ENCODE assay signal across 7 cellular contexts in genomic region chr5:71446540-71447216, GRCh38. TPM values are rescaled to one million over a fixed set of nuclear protein-coding genes. Genes with fewer than 3 reads are reported as not detected.
A peak's percentile ranks its signal among the peaks of the same experiment; 100 is the strongest.
DNase-seq lines count a peak whose midpoint lies in the region; ATAC-seq and TF ChIP-seq lines count a peak whose summit lies in the region.
"Not testable (repeated sequence)": the region's sequence is repeated elsewhere in the genome, so short reads cannot be mapped to it uniquely, and the experiment has no call there.

No MANE protein-coding gene starts in this region.

- H3K4me1 ChIP-seq in endodermal cell (ENCODE audit: control insufficient read depth, insufficient read depth, low read length) = not testable (repeated sequence)

- not testable (repeated sequence) for H3K27ac ChIP-seq in endodermal cell (ENCODE audit: low read depth, low read length)

- not testable (repeated sequence) for H3K27me3 ChIP-seq in endodermal cell (ENCODE audit: control insufficient read depth, insufficient read depth, low read length, poor library complexity, severe bottlenecking)

- not testable (repeated sequence) for H3K4me1 Mint-ChIP-seq in activated B cell treated with CpG ODN at 0.5 μM for 24 hours; natural killer cell treated with Interleukin-12 subunit alpha and Interleukin-12 subunit beta and Interleukin-15 and Interleukin-18, amount 100 ng/mL, for 72 hours (ENCODE audit: low read depth in 2 of 2)
- H3K4me1 Mint-ChIP-seq in endodermal cell = peaks cover 10% of the 10 kb centered on the region

- 40% methylated on average over 7 of the region's 13 CpGs for WGBS in endodermal cell (ENCODE audit: insufficient coverage in 1 of 2, insufficient read length in 1 of 2), 2 experiments

- POLR2A ChIA-PET in activated B cell treated with CpG ODN at 0.5 μM for 24 hours (lab: Charles Lee) = not testable (repeated sequence)

- not testable (repeated sequence) for H3K36me3 Mint-ChIP-seq in activated B cell treated with CpG ODN at 0.5 μM for 24 hours (ENCODE audit: low read depth); endodermal cell (ENCODE audit: low read depth); natural killer cell treated with Interleukin-12 subunit alpha and Interleukin-12 subunit beta and Interleukin-15 and Interleukin-18, amount 100 ng/mL, for 72 hours

- not testable (repeated sequence) for H3K9me3 ChIP-seq in endodermal cell (ENCODE audit: control insufficient read depth, low read length)

- not testable (repeated sequence) for TF ChIP-seq CTCF in activated B cell treated with CpG ODN at 0.5 μM for 24 hours (IDR thresholded peaks at IDR 0.05); endodermal cell (conservative IDR thresholded peaks at IDR 0.05)

- DNase-seq in NCI-H748 (lab: John Stamatoyannopoulos, UW; ENCODE audit: unreplicated experiment) = peak; percentile 19
- not testable (repeated sequence) for DNase-seq in activated B cell treated with CpG ODN at 0.5 μM for 24 hours; endodermal cell; natural killer cell treated with Interleukin-12 subunit alpha and Interleukin-12 subunit beta and Interleukin-15 and Interleukin-18, amount 100 ng/mL, for 72 hours (ENCODE audit: low spot score)

- H3K27me3 Mint-ChIP-seq in activated B cell treated with CpG ODN at 0.5 μM for 24 hours (peaks cover 14% of the 10 kb centered on the region), endodermal cell (ENCODE audit: insufficient read depth) (peaks cover 28% of the 10 kb centered on the region)
- peaks cover 15 to 25% of the 10 kb centered on the region in 2 donors for H3K27me3 Mint-ChIP-seq in natural killer cell treated with Interleukin-12 subunit alpha and Interleukin-12 subunit beta and Interleukin-15 and Interleukin-18, amount 100 ng/mL, for 72 hours

- H3K9ac ChIP-seq in endodermal cell (ENCODE audit: extremely low read depth, low read length, poor library complexity, severe bottlenecking) = not testable (repeated sequence)

- peak overlapping the region; percentile 63 for H3K4me3 Mint-ChIP-seq in activated B cell treated with CpG ODN at 0.5 μM for 24 hours
- peak overlapping the region; percentile 49 for H3K4me3 Mint-ChIP-seq in endodermal cell
- H3K4me3 Mint-ChIP-seq in natural killer cell treated with Interleukin-12 subunit alpha and Interleukin-12 subunit beta and Interleukin-15 and Interleukin-18, amount 100 ng/mL, for 72 hours = peak overlapping the region; percentile 23

- CTCF ChIA-PET in activated B cell treated with CpG ODN at 0.5 μM for 24 hours (lab: Charles Lee) = not testable (repeated sequence)

- H3K36me3 ChIP-seq in endodermal cell (ENCODE audit: control insufficient read depth, insufficient read depth, low read length) = not testable (repeated sequence)

- H3K27ac Mint-ChIP-seq in activated B cell treated with CpG ODN at 0.5 μM for 24 hours; endodermal cell; natural killer cell treated with Interleukin-12 subunit alpha and Interleukin-12 subunit beta and Interleukin-15 and Interleukin-18, amount 100 ng/mL, for 72 hours: not testable (repeated sequence)

- H3K4me3 ChIP-seq in endodermal cell (ENCODE audit: low read length) = peak overlapping the region; percentile 72

- ATAC-seq in GM18498 (IDR thresholded peaks at IDR 0.05; ENCODE audit: unreplicated experiment) = peak; percentile 33
- peak; percentile 22 for ATAC-seq in GM21723 (IDR thresholded peaks at IDR 0.05; ENCODE audit: unreplicated experiment)
- peak; percentile 46 for ATAC-seq in HG03175 (IDR thresholded peaks at IDR 0.05; ENCODE audit: unreplicated experiment)
- ATAC-seq in activated B cell treated with CpG ODN at 0.5 μM for 24 hours (ENCODE audit: low read depth) = peak; percentile 28
- ATAC-seq in natural killer cell treated with Interleukin-12 subunit alpha and Interleukin-12 subunit beta and Interleukin-15 and Interleukin-18, amount 100 ng/mL, for 72 hours = not testable (repeated sequence)

- not testable (repeated sequence) for H3K9me3 Mint-ChIP-seq in activated B cell treated with CpG ODN at 0.5 μM for 24 hours; endodermal cell; natural killer cell treated with Interleukin-12 subunit alpha and Interleukin-12 subunit beta and Interleukin-15 and Interleukin-18, amount 100 ng/mL, for 72 hours

- intact Hi-C loops in activated B cell treated with CpG ODN at 0.5 μM for 24 hours (cut with micrococcal nuclease) = not testable (repeated sequence)

RNA-seq across cellular contexts. Expression of gene BDP1, which starts 8.8 kb away (rescaled TPM):
- total RNA-seq in activated B cell treated with CpG ODN at 0.5 μM for 24 hours = 46.2 and 50.4 TPM in 2 replicates
- 10 to 100 TPM; 26.7 to 31.9 TPM for total RNA-seq in endodermal cell
- polyA plus RNA-seq in endodermal cell (2013, experiment 1 of 2) = 14.1 TPM
- polyA plus RNA-seq in endodermal cell (2013, experiment 2 of 2) = 15.2 TPM
- total RNA-seq in natural killer cell treated with Interleukin-12 subunit alpha and Interleukin-12 subunit beta and Interleukin-15 and Interleukin-18, amount 100 ng/mL, for 72 hours = 10 to 100 TPM; 32.1 to 52.4 TPM
